13 cellular contexts compared by ENCODE assay signal in the genomic region with DNA sequence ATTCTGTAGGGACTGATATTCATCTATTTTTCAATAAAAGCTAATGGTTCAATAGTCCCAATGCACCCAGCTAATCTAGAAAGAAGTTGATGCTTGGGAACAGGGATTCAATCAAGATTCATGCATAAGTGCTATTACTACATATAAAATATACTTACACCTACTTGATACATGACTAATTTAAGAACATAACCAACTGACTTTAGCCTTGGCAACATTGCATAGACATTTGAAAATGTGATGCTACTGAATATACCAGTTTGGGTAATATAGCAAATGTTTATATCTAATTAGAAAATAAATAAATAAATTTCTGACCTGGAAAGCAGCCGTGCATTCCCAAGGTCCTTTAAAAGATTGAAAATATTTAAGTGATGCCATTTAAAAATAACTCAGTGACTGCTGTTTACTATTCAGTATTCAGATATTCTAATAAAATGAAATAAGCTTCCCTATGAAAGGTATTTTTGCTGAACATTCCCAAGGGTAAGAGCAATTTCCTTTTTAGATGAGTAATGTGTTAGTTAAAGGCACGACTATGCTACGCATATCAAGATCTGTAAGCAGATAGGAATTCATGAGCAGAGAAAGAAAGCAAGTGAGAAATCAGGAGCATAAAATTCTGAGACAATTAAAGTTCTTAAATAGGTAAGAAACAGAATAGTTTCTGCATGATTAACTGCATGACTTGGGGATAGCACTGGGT.
DNase-seq lines count a peak whose midpoint lies in the region; ATAC-seq, FAIRE-seq and TF ChIP-seq lines count a peak whose summit lies in the region.
"Had no signal": no experiment of that assay in that cellular context is flagged by ENCODE, and none has a peak within 500 bp of the region (broad histone marks: within the 10 kb centered on the region; RNA-seq: fewer than 3 reads in every experiment).

No MANE protein-coding gene starts in this region.

- no peaks in the 10 kb centered on the region for H3K9me3 ChIP-seq in breast epithelium
- H3K9me3 ChIP-seq: gastrocnemius medialis had no signal

- POLR2A ChIA-PET in MCF 10A (lab: Yijun Ruan, JAX) = interaction anchor here (1.4 kb wide), 1 partner anchor 11 kb away, joined by 5 read pairs; no protein-coding TSS in a partner anchor

- no peak for FAIRE-seq in urothelium cell line (lab: Jason Lieb, UNC)

- no peaks in the 10 kb centered on the region for H3K9me3 Mint-ChIP-seq in MCF 10A (ENCODE audit: unreplicated experiment)

- TF ChIP-seq POLR2A in breast epithelium (IDR thresholded peaks at IDR 0.05) = no peak

- no peaks in the 10 kb centered on the region for H3K36me3 ChIP-seq in breast epithelium
- H3K36me3 ChIP-seq: gastrocnemius medialis had no signal

- H3K27ac ChIP-seq in breast epithelium = no peak overlapping the region
- H3K27ac ChIP-seq: 22Rv1, gastrocnemius medialis, VCaP had no signal

- BruUV-seq in MCF 10A (replicated peaks; lab: Mats Ljungman, UMichigan) = TSS peak; percentile 77

- no peak overlapping the region for H3K4me3 Mint-ChIP-seq in MCF 10A (ENCODE audit: unreplicated experiment)

- H3K27me3 Mint-ChIP-seq in MCF 10A (ENCODE audit: insufficient read depth, unreplicated experiment) = no peaks in the 10 kb centered on the region

- H3K4me1 Mint-ChIP-seq in MCF 10A (ENCODE audit: insufficient read depth, unreplicated experiment) = no peaks in the 10 kb centered on the region

- no peak for TF ChIP-seq CTCF in MCF 10A (IDR thresholded peaks at IDR 0.05; ENCODE audit: unreplicated experiment)
- TF ChIP-seq CTCF in breast epithelium (IDR thresholded peaks at IDR 0.05) = no peak
- TF ChIP-seq CTCF in fibroblast of the aortic adventitia (IDR thresholded peaks at IDR 0.05; ENCODE audit: insufficient read depth, low read length) = no peak

- H3K4me1 ChIP-seq in breast epithelium = no peaks in the 10 kb centered on the region
- H3K4me1 ChIP-seq: gastrocnemius medialis had no signal

- H3K4me3 ChIP-seq in breast epithelium (no peak overlapping the region), fibroblast of the aortic adventitia (ENCODE audit: low read depth, low read length) (no peak overlapping the region)
- H3K4me3 ChIP-seq: gastrocnemius medialis had no signal

- H3K36me3 Mint-ChIP-seq in MCF 10A (ENCODE audit: insufficient read depth, unreplicated experiment) = no peaks in the 10 kb centered on the region

- peak; percentile 99 for ATAC-seq in SK-N-SH treated with all-trans-retinoic acid at 6 μM for 48 hours
- ATAC-seq: gastrocnemius medialis had no signal

- H3K27me3 ChIP-seq in breast epithelium = no peaks in the 10 kb centered on the region
- H3K27me3 ChIP-seq: gastrocnemius medialis had no signal

- CTCF ChIA-PET in MCF 10A (lab: Yijun Ruan, JAX) = no interaction called here

- no peak overlapping the region for H3K27ac Mint-ChIP-seq in MCF 10A (ENCODE audit: low read depth, unreplicated experiment)

- intact Hi-C loops in MCF 10A (cut with micrococcal nuclease) = no loop called here
- intact Hi-C loops in breast epithelium (cut with DNase I; ENCODE audit: low total_unique reads) = no loop called here

- DNase-seq in MCF 10A (ENCODE audit: unreplicated experiment) (peak; percentile 57), breast epithelium (ENCODE audit: low spot score in 2 of 2) (no peak), fibroblast of the aortic adventitia (ENCODE audit: low read depth) (peak; percentile 85), urothelium cell line (ENCODE audit: low spot score) (peak; percentile 9), T-helper 9 cell (no peak), mesenteric fat pad (ENCODE audit: low spot score) (no peak), cerebellar nuclear complex (lab: John Stamatoyannopoulos, UW) (no peak)
- DNase-seq: aorta, gastrocnemius medialis, NCI-H2029 treated with DMSO at 0.1 percent for 48 hours had no signal

TF ChIP-seq in SK-N-SH treated with all-trans-retinoic acid at 6 μM for 48 hours, 23 proteins besides CTCF, POLR2A, EP300 and RAD21:
- TF ChIP-seq TOX (CRISPR knock-in tag; IDR thresholded peaks at IDR 0.05; ENCODE audit: borderline replicate concordance) = 0 out of 2 replicates have a peak, but pooled peaks have one; percentile 28
- peak; percentile 81 for TF ChIP-seq ISL1 (CRISPR knock-in tag; IDR thresholded peaks at IDR 0.05)
- TF ChIP-seq ZC3H10 (CRISPR knock-in tag; IDR thresholded peaks at IDR 0.05) = no peak
- 0 out of 2 replicates have a peak, but pooled peaks have one; percentile 24 for TF ChIP-seq CREB5 (CRISPR knock-in tag; IDR thresholded peaks at IDR 0.05; ENCODE audit: low read depth)

Comparison
In these comparisons a context has a peak if more than half of its experiments do, and no peak if none do; other contexts are left out.
1. DNase-seq: peak in MCF 10A (single experiment), fibroblast of the aortic adventitia (single experiment) and urothelium cell line (single experiment); none in breast epithelium (0 of 2), T-helper 9 cell (single experiment), mesenteric fat pad (single experiment) and cerebellar nuclear complex (0 of 2).